ENCODE assay signal across 19 cellular contexts in genomic region chr17:35514561-35514960, GRCh38. TPM values are rescaled to one million over a fixed set of nuclear protein-coding genes. Genes with fewer than 3 reads are reported as not detected.
DNase-seq lines count a peak whose midpoint lies in the region; ATAC-seq and TF ChIP-seq lines count a peak whose summit lies in the region.
"Had no signal": no experiment of that assay in that cellular context is flagged by ENCODE, and none has a peak within 500 bp of the region (broad histone marks: within the 10 kb centered on the region; RNA-seq: fewer than 3 reads in every experiment).

No MANE protein-coding gene starts in this region.

- H3K36me3 ChIP-seq in GM23338 (ENCODE audit: insufficient read depth), result no peaks in the 10 kb centered on the region
- H3K36me3 ChIP-seq: SJSA1 had no signal

- H3K9me3 Mint-ChIP-seq in activated T-cell treated with anti-CD3 and anti-CD28 coated beads, Interleukin-2, amount 50 U/mL, for 72 hours, result no peaks in the 10 kb centered on the region
- H3K9me3 Mint-ChIP-seq in natural killer cell treated with Interleukin-12 subunit alpha and Interleukin-12 subunit beta and Interleukin-15 and Interleukin-18, amount 100 ng/mL, for 72 hours, result no peaks in the 10 kb centered on the region
- H3K9me3 Mint-ChIP-seq in GM23338, result peaks cover 3% of the 10 kb centered on the region; the same call in 2 of the 3 replicates

- no peaks in the 10 kb centered on the region for H3K79me2 ChIP-seq in GM23338 (replicated peaks; ENCODE audit: insufficient read depth)

- DNase-seq in activated T-cell treated with anti-CD3 and anti-CD28 coated beads, Interleukin-2, amount 50 U/mL, for 72 hours, result no peak
- DNase-seq in activated T-cell treated with anti-CD3 and anti-CD28 coated beads for 4 hours, result no peak
- DNase-seq in EH (ENCODE audit: low read depth), result peak; percentile 20
- DNase-seq in T-helper 17 cell, result no peak
- no peak for DNase-seq in natural killer cell treated with Interleukin-12 subunit alpha and Interleukin-12 subunit beta and Interleukin-15 and Interleukin-18, amount 100 ng/mL, for 72 hours (ENCODE audit: low spot score)
- DNase-seq in NCI-H2081 treated with DMSO at 0.1 percent for 48 hours (lab: John Stamatoyannopoulos, UW), result no peak
- DNase-seq in GM23338 (ENCODE audit: low spot score), result no peak
- DNase-seq: H9, IMR-90, Kasumi-1, NCI-H187 treated with DMSO at 0.1 percent for 48 hours, NCI-H2171, NCI-H446, NCI-H748 treated with DMSO at 0.1 percent for 48 hours, PC-9, SW 1271 had no signal

- H3K9me2 ChIP-seq in GM23338 (ENCODE audit: insufficient read depth), result 0 out of 2 replicates have a peak, but pooled peaks cover 3% of the 10 kb centered on the region

- H3K4me1 ChIP-seq in GM23338 (ENCODE audit: insufficient read depth), result no peaks in the 10 kb centered on the region
- H3K4me1 ChIP-seq: SJSA1 had no signal

- no peak overlapping the region for H3K4me3 ChIP-seq in GM23338
- H3K4me3 ChIP-seq: PC-9, SJSA1 had no signal

- H3K4me2 ChIP-seq in GM23338, result no peak overlapping the region
- H3K4me2 ChIP-seq: PC-9 had no signal

- no peak overlapping the region for H3K4me3 Mint-ChIP-seq in activated T-cell treated with anti-CD3 and anti-CD28 coated beads, Interleukin-2, amount 50 U/mL, for 72 hours
- H3K4me3 Mint-ChIP-seq in T-helper 17 cell (no peak overlapping the region), GM23338 (no peak overlapping the region)
- H3K4me3 Mint-ChIP-seq in natural killer cell treated with Interleukin-12 subunit alpha and Interleukin-12 subunit beta and Interleukin-15 and Interleukin-18, amount 100 ng/mL, for 72 hours, result no peak overlapping the region
- H3K4me3 Mint-ChIP-seq: H9 had no signal

- H2AFZ ChIP-seq in GM23338, result no peak overlapping the region
- H2AFZ ChIP-seq: PC-9 had no signal

- H3K9me3 ChIP-seq in T-helper 17 cell (ENCODE audit: control insufficient read depth, low read length, poor library complexity, severe bottlenecking), result no peaks in the 10 kb centered on the region
- H3K9me3 ChIP-seq: SJSA1 had no signal

- H3K27me3 Mint-ChIP-seq in activated T-cell treated with anti-CD3 and anti-CD28 coated beads, Interleukin-2, amount 50 U/mL, for 72 hours (ENCODE audit: low read depth), result no peaks in the 10 kb centered on the region
- no peaks in the 10 kb centered on the region for H3K27me3 Mint-ChIP-seq in T-helper 17 cell
- no peaks in the 10 kb centered on the region for H3K27me3 Mint-ChIP-seq in natural killer cell treated with Interleukin-12 subunit alpha and Interleukin-12 subunit beta and Interleukin-15 and Interleukin-18, amount 100 ng/mL, for 72 hours
- H3K27me3 Mint-ChIP-seq in GM23338 (ENCODE audit: insufficient read depth, low read depth, poor library complexity), result peaks cover 3% of the 10 kb centered on the region

- H3K27me3 ChIP-seq in GM23338 (ENCODE audit: insufficient read depth), result peaks cover 23% of the 10 kb centered on the region; the same call in 1 of the 2 replicates

- ATAC-seq in activated T-cell treated with anti-CD3 and anti-CD28 coated beads, Interleukin-2, amount 50 U/mL, for 72 hours (replicated peaks in 1 of 2), result no peak
- ATAC-seq in T-helper 17 cell (no peak), HG03571 (IDR thresholded peaks at IDR 0.05; ENCODE audit: unreplicated experiment) (no peak), GM23338 (no peak)
- ATAC-seq in natural killer cell treated with Interleukin-12 subunit alpha and Interleukin-12 subunit beta and Interleukin-15 and Interleukin-18, amount 100 ng/mL, for 72 hours, result no peak

- H3K4me1 Mint-ChIP-seq in activated T-cell treated with anti-CD3 and anti-CD28 coated beads, Interleukin-2, amount 50 U/mL, for 72 hours (ENCODE audit: low read depth), result peaks cover 84% of the 10 kb centered on the region
- H3K4me1 Mint-ChIP-seq in T-helper 17 cell (peaks cover 65% of the 10 kb centered on the region), GM23338 (no peaks in the 10 kb centered on the region)
- H3K4me1 Mint-ChIP-seq in natural killer cell treated with Interleukin-12 subunit alpha and Interleukin-12 subunit beta and Interleukin-15 and Interleukin-18, amount 100 ng/mL, for 72 hours (ENCODE audit: low read depth in 2 of 2), result peaks cover 70 to 83% of the 10 kb centered on the region in 2 donors
- H3K4me1 Mint-ChIP-seq: H9 had no signal

- H3K27ac ChIP-seq in GM23338 (ENCODE audit: low read depth), result no peak overlapping the region
- H3K27ac ChIP-seq: PC-9, SJSA1 had no signal

- H3K36me3 Mint-ChIP-seq in activated T-cell treated with anti-CD3 and anti-CD28 coated beads, Interleukin-2, amount 50 U/mL, for 72 hours (ENCODE audit: insufficient read depth in 2 of 2), result peaks cover 28 to 61% of the 10 kb centered on the region in 2 donors
- H3K36me3 Mint-ChIP-seq in T-helper 17 cell (ENCODE audit: low read depth), result peaks cover 23% of the 10 kb centered on the region
- H3K36me3 Mint-ChIP-seq in natural killer cell treated with Interleukin-12 subunit alpha and Interleukin-12 subunit beta and Interleukin-15 and Interleukin-18, amount 100 ng/mL, for 72 hours, result peaks cover 47% of the 10 kb centered on the region
- H3K36me3 Mint-ChIP-seq in GM23338 (ENCODE audit: low read depth), result no peaks in the 10 kb centered on the region

- no peak for TF ChIP-seq CTCF in GM23338 (conservative IDR thresholded peaks at IDR 0.05; ENCODE audit: low read depth in 2 of 2)

- peak overlapping the region; percentile 45 for H3K27ac Mint-ChIP-seq in activated T-cell treated with anti-CD3 and anti-CD28 coated beads, Interleukin-2, amount 50 U/mL, for 72 hours
- peak overlapping the region; percentile 87 for H3K27ac Mint-ChIP-seq in T-helper 17 cell
- peak overlapping the region; percentile 47 to 86 for H3K27ac Mint-ChIP-seq in natural killer cell treated with Interleukin-12 subunit alpha and Interleukin-12 subunit beta and Interleukin-15 and Interleukin-18, amount 100 ng/mL, for 72 hours
- no peak overlapping the region for H3K27ac Mint-ChIP-seq in GM23338
- H3K27ac Mint-ChIP-seq: H9 had no signal

- no peaks in the 10 kb centered on the region for H3F3A ChIP-seq in GM23338 (replicated peaks; ENCODE audit: low read depth)

- H4K20me1 ChIP-seq in GM23338 (replicated peaks; ENCODE audit: insufficient read depth), result no peaks in the 10 kb centered on the region

TF ChIP-seq in GM23338, 12 proteins besides CTCF, POLR2A, EP300 and RAD21 (continues in another document):
- TF ChIP-seq EZH2 (IDR thresholded peaks at IDR 0.05; ENCODE audit: low read depth, unreplicated experiment), result no peak

RNA-seq across cellular contexts. Expression of gene SLFN12L, which starts 22.9 kb away (rescaled TPM):
- 10 to 100 TPM; 59.0 to 73.6 TPM for total RNA-seq in activated T-cell treated with anti-CD3 and anti-CD28 coated beads, Interleukin-2, amount 50 U/mL, for 72 hours
- 10 to 100 TPM; 70.0 to 90.1 TPM for total RNA-seq in T-helper 17 cell
- 10 to 100 TPM; 40.2 to 83.7 TPM for total RNA-seq in natural killer cell treated with Interleukin-12 subunit alpha and Interleukin-12 subunit beta and Interleukin-15 and Interleukin-18, amount 100 ng/mL, for 72 hours
- total RNA-seq in GM23338 (2014; rRNA removed; shearing (Covaris generic)), result not detected in 2 replicates
- not detected in 2 replicates for polyA plus RNA-seq in GM23338 (2016; fragmentation: Nextera tagmentation; extraction: Ambion mirVana)
- total RNA-seq: H9, HT1080, PC-9 had no signal
- polyA plus RNA-seq: IMR-90 had no signal

RNA-seq across cellular contexts. Expression of gene SLFN14, which starts 46.1 kb away (rescaled TPM):
- total RNA-seq in activated T-cell treated with anti-CD3 and anti-CD28 coated beads, Interleukin-2, amount 50 U/mL, for 72 hours, result not detected
- total RNA-seq in T-helper 17 cell, result 1 to 10 TPM in 1 of 2 donors, not detected in 1; 7.2 TPM
- total RNA-seq in natural killer cell treated with Interleukin-12 subunit alpha and Interleukin-12 subunit beta and Interleukin-15 and Interleukin-18, amount 100 ng/mL, for 72 hours, result not detected
- total RNA-seq in GM23338 (2014; rRNA removed; shearing (Covaris generic)), result 0.10 TPM in 1 of 2 replicates, not detected in the other
- polyA plus RNA-seq in GM23338 (2016; fragmentation: Nextera tagmentation; extraction: Ambion mirVana), result not detected in 2 replicates
- total RNA-seq: H9, HT1080, IMR-90, PC-9, SJSA1 had no signal
- polyA plus RNA-seq: IMR-90 had no signal

Comparison
In these comparisons a context has a peak if more than half of its experiments do, and no peak if none do; other contexts are left out.
1. RNA of gene SLFN12L, which starts 22.9 kb away (total RNA-seq): 70.0 to 90.1 TPM in T-helper 17 cell, 40.2 to 83.7 TPM in natural killer cell treated with Interleukin-12 subunit alpha and Interleukin-12 subunit beta and Interleukin-15 and Interleukin-18, amount 100 ng/mL, for 72 hours and 59.0 to 73.6 TPM in activated T-cell treated with anti-CD3 and anti-CD28 coated beads, Interleukin-2, amount 50 U/mL, for 72 hours; not detected in GM23338; every median in the first group is over 10 times any median in the second.